In the genomic region with DNA sequence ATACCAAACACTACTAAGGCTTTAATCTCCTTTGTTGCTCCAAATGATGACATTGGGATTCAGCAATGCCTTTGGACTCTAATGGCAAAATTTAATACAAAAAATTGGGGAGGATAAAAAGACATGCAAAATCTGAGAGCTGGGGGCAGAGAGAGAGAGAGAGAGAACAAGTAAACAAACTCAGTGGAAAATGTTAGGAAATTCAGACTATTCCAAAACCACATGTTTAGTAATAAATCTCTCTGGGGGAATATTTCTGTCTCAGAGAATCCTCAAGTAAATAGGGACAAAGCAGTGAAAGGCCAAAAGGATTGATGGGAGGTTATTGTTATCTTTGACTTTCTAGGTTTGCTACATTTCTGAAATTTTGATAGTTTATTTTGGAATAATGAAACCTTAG, we compare ENCODE assay signal across 18 cellular contexts.
A peak's percentile ranks its signal among the peaks of the same experiment; 100 is the strongest.
DNase-seq lines count a peak whose midpoint lies in the region; ATAC-seq and TF ChIP-seq lines count a peak whose summit lies in the region.
"Had no signal": no experiment of that assay in that cellular context is flagged by ENCODE, and none has a peak within 500 bp of the region (broad histone marks: within the 10 kb centered on the region; RNA-seq: fewer than 3 reads in every experiment).

No MANE protein-coding gene starts in this region.

- TF ChIP-seq CTCF in cardiac fibroblast (IDR thresholded peaks at IDR 0.05; ENCODE audit: low read depth, low read length) (no peak), osteocyte (IDR thresholded peaks at IDR 0.05) (no peak), vagina (IDR thresholded peaks at IDR 0.05) (no peak)

- no peaks in the 10 kb centered on the region for H3K9me3 ChIP-seq in vagina
- H3K9me3 ChIP-seq: Peyer's patch had no signal

- no peaks in the 10 kb centered on the region for H3K27me3 ChIP-seq in vagina
- H3K27me3 ChIP-seq: Peyer's patch had no signal

- no peak overlapping the region for H3K4me3 Mint-ChIP-seq in osteocyte (ENCODE audit: unreplicated experiment)
- no peak overlapping the region for H3K4me3 Mint-ChIP-seq in activated T-helper 2 cell treated with anti-CD3 and anti-CD28 coated beads, Interferon-gamma antibody, Interleukin-2, Interleukin-4, amounts not matched to agents 10 μg/mL and 5 μg/mL and 100 μg/mL, durations not matched to agents 14 hours and 24 hours and 36 hours (ENCODE audit: low read depth)

- no peaks in the 10 kb centered on the region for H3K27me3 Mint-ChIP-seq in osteocyte (ENCODE audit: unreplicated experiment)
- no peaks in the 10 kb centered on the region for H3K27me3 Mint-ChIP-seq in activated T-helper 2 cell treated with anti-CD3 and anti-CD28 coated beads, Interferon-gamma antibody, Interleukin-2, Interleukin-4, amounts not matched to agents 10 μg/mL and 5 μg/mL and 100 μg/mL, durations not matched to agents 14 hours and 24 hours and 36 hours (ENCODE audit: low read depth)

- H3K36me3 Mint-ChIP-seq in osteocyte (ENCODE audit: unreplicated experiment): no peaks in the 10 kb centered on the region
- peaks cover 45% of the 10 kb centered on the region for H3K36me3 Mint-ChIP-seq in activated T-helper 2 cell treated with anti-CD3 and anti-CD28 coated beads, Interferon-gamma antibody, Interleukin-2, Interleukin-4, amounts not matched to agents 10 μg/mL and 5 μg/mL and 100 μg/mL, durations not matched to agents 14 hours and 24 hours and 36 hours (ENCODE audit: low read depth)

- H3K27ac Mint-ChIP-seq in osteocyte (ENCODE audit: unreplicated experiment): peak overlapping the region; percentile 50
- H3K27ac Mint-ChIP-seq in activated T-helper 2 cell treated with anti-CD3 and anti-CD28 coated beads, Interferon-gamma antibody, Interleukin-2, Interleukin-4, amounts not matched to agents 10 μg/mL and 5 μg/mL and 100 μg/mL, durations not matched to agents 14 hours and 24 hours and 36 hours: no peak overlapping the region

- ATAC-seq in GM21447 (IDR thresholded peaks at IDR 0.05; ENCODE audit: unreplicated experiment) (no peak), left colon (no peak)
- ATAC-seq: HCT116 had no signal

- peaks cover 28% of the 10 kb centered on the region for H3K4me1 ChIP-seq in vagina
- H3K4me1 ChIP-seq: Peyer's patch had no signal

- peaks cover 22% of the 10 kb centered on the region for H3K4me1 Mint-ChIP-seq in osteocyte (ENCODE audit: unreplicated experiment)
- H3K4me1 Mint-ChIP-seq in activated T-helper 2 cell treated with anti-CD3 and anti-CD28 coated beads, Interferon-gamma antibody, Interleukin-2, Interleukin-4, amounts not matched to agents 10 μg/mL and 5 μg/mL and 100 μg/mL, durations not matched to agents 14 hours and 24 hours and 36 hours (ENCODE audit: low read depth): peaks cover 15% of the 10 kb centered on the region

- H3K4me3 ChIP-seq in cardiac fibroblast (replicated peaks in 1 of 2; ENCODE audit: low read depth in 2 of 2, low read length in 2 of 2) (no peak overlapping the region), vagina (no peak overlapping the region)
- H3K4me3 ChIP-seq: Peyer's patch had no signal

- no peaks in the 10 kb centered on the region for H3K36me3 ChIP-seq in vagina
- H3K36me3 ChIP-seq: Peyer's patch had no signal

- DNase-seq in cardiac fibroblast (ENCODE audit: low read depth in 2 of 2) (peak; percentile 35 to 61), fibroblast of peridontal ligament (ENCODE audit: extremely low read depth) (peak; percentile 86), osteocyte (ENCODE audit: extremely low spot score, unreplicated experiment) (no peak), vagina (ENCODE audit: extremely low spot score in 2 of 2) (no peak), left colon (no peak)
- DNase-seq in activated T-helper 2 cell treated with anti-CD3 and anti-CD28 coated beads, Interferon-gamma antibody, Interleukin-2, Interleukin-4, amounts not matched to agents 10 μg/mL and 5 μg/mL and 100 μg/mL, durations not matched to agents 14 hours and 24 hours and 36 hours (ENCODE audit: low spot score): no peak
- DNase-seq: DMS79; GOT3; NCI-H1105 treated with DMSO at 0.1 percent for 48 hours; NCI-H1694 treated with DMSO at 0.1 percent for 48 hours; NCI-H510A; NCI-H748 treated with DMSO at 0.1 percent for 48 hours; NK-92 treated with Interleukin-12 subunit alpha and Interleukin-12 subunit beta, amount 100 ng/mL, for 24 hours; Peyer's patch; SHP77 had no signal

- intact Hi-C loops in vagina (cut with DNase I) (no loop called here), left colon (cut with DNase I, micrococcal nuclease) (no loop called here)
- intact Hi-C loops in activated T-helper 2 cell treated with anti-CD3 and anti-CD28 coated beads, Interferon-gamma antibody, Interleukin-2, Interleukin-4, amounts not matched to agents 10 μg/mL and 5 μg/mL and 100 μg/mL, durations not matched to agents 14 hours and 24 hours and 36 hours (cut with micrococcal nuclease): no loop called here

- peak overlapping the region; percentile 67 for H3K27ac ChIP-seq in vagina
- H3K27ac ChIP-seq: C4-2B, Peyer's patch had no signal

- TF ChIP-seq POLR2A in vagina (IDR thresholded peaks at IDR 0.05): no peak

- no peaks in the 10 kb centered on the region for H3K9me3 Mint-ChIP-seq in osteocyte (ENCODE audit: unreplicated experiment)
- H3K9me3 Mint-ChIP-seq in activated T-helper 2 cell treated with anti-CD3 and anti-CD28 coated beads, Interferon-gamma antibody, Interleukin-2, Interleukin-4, amounts not matched to agents 10 μg/mL and 5 μg/mL and 100 μg/mL, durations not matched to agents 14 hours and 24 hours and 36 hours: no peaks in the 10 kb centered on the region

Comparison
In these comparisons a context has a peak if more than half of its experiments do, and no peak if none do; other contexts are left out.
1. DNase-seq: peak in cardiac fibroblast (2 of 2) and fibroblast of peridontal ligament (single experiment); none in osteocyte (single experiment), vagina (0 of 2), activated T-helper 2 cell treated with anti-CD3 and anti-CD28 coated beads, Interferon-gamma antibody, Interleukin-2, Interleukin-4, amounts not matched to agents 10 μg/mL and 5 μg/mL and 100 μg/mL, durations not matched to agents 14 hours and 24 hours and 36 hours (single experiment) and left colon (0 of 2).